In genomic region chr11:67442504-67443398, GRCh38 we compare ENCODE assay signal across 9 cellular contexts. TPM values are rescaled to one million over a fixed set of nuclear protein-coding genes. Genes with fewer than 3 reads are reported as not detected.
DNase-seq lines count a peak whose midpoint lies in the region; ATAC-seq, FAIRE-seq and TF ChIP-seq lines count a peak whose summit lies in the region.
"Had no signal": no experiment of that assay in that cellular context is flagged by ENCODE, and none has a peak within 500 bp of the region (broad histone marks: within the 10 kb centered on the region; RNA-seq: fewer than 3 reads in every experiment).

No MANE protein-coding gene starts in this region.

- no peak for TF ChIP-seq EP300 in K562 (IDR thresholded peaks at IDR 0.05; ENCODE audit: low read length)

- TF ChIP-seq RAD21 in K562 (CRISPR knock-in tag; conservative IDR thresholded peaks at IDR 0.05 in 1 of 2, IDR thresholded peaks at IDR 0.05 in 1 of 2): no peak

- POLR2A ChIA-PET in K562 (lab: Yijun Ruan, JAX): interaction anchor here (0.8 kb wide), 2 partner anchors 9 to 41 kb away, joined by 3 to 5 read pairs; partner anchors contain the start of gene PPP1CA

- H3K9me1 ChIP-seq in K562 (ENCODE audit: control insufficient read depth, insufficient read depth, low read length): no peaks in the 10 kb centered on the region

- TF ChIP-seq CTCF in K562 (IDR thresholded peaks at IDR 0.05 in 2 of 3, conservative IDR thresholded peaks at IDR 0.05 in 1 of 3; ENCODE audit: insufficient read depth in 2 of 3, low read depth in 1 of 3, low read length in 3 of 3): no peak
- no peak for TF ChIP-seq CTCF in lower lobe of right lung (IDR thresholded peaks at IDR 0.05)
- no peak for TF ChIP-seq CTCF in uterus (IDR thresholded peaks at IDR 0.05)

- H3K4me2 ChIP-seq in K562 (ENCODE audit: insufficient read depth, low read length): peak overlapping the region; percentile 72

- no peaks in the 10 kb centered on the region for H4K20me1 ChIP-seq in K562 (replicated peaks; ENCODE audit: control insufficient read depth, insufficient read depth, low read length)

- no peak for DNase-seq in activated naive CD4-positive, alpha-beta T cell treated with anti-CD3 and anti-CD28 coated beads, Interleukin-2, amount 10 ng/mL, durations not matched to agents 7 days and 5 days
- DNase-seq in activated naive CD4-positive, alpha-beta T cell treated with anti-CD3 and anti-CD28 coated beads, Interleukin-2, amount 50 U/mL, for 16 hours: no peak
- peak in 3 of 4 experiments; percentile 35 to 55 (median 49) for DNase-seq in K562 (ENCODE audit: extremely low read depth in 1 of 4, low spot score in 3 of 4)
- DNase-seq in lower lobe of right lung: no peak
- no peak for DNase-seq in uterus
- DNase-seq in NAMALWA (ENCODE audit: low spot score): no peak
- DNase-seq in medulla oblongata (ENCODE audit: extremely low spot score): no peak

- 26% methylated on average over 12 of the region's 45 CpGs for WGBS in K562 (ENCODE audit: insufficient coverage, low coverage, missing lambda C conversion rate)

- H3K36me3 Mint-ChIP-seq in activated naive CD4-positive, alpha-beta T cell treated with anti-CD3 and anti-CD28 coated beads, Interleukin-2, amount 10 ng/mL, durations not matched to agents 7 days and 5 days: peaks cover 23% of the 10 kb centered on the region

- 0 out of 2 replicates have a peak overlapping the region, but pooled peaks have one; percentile 39 for H2AFZ ChIP-seq in K562 (ENCODE audit: low read depth, low read length)

- H3K36me3 ChIP-seq in K562 (ENCODE audit: control insufficient read depth, insufficient read depth, low read length) (peaks cover 44% of the 10 kb centered on the region; the same call in 2 of the 3 replicates), lower lobe of right lung (peaks cover 47% of the 10 kb centered on the region), uterus (no peaks in the 10 kb centered on the region)

- H3K4me1 ChIP-seq in K562 (replicated peaks in 1 of 2; ENCODE audit: control insufficient read depth in 2 of 2, insufficient read depth in 2 of 2, low read length in 2 of 2) (peaks cover 7 to 67% of the 10 kb centered on the region in 2 experiments; a peak in 4 of 5 replicates), lower lobe of right lung (peaks cover 49% of the 10 kb centered on the region), uterus (no peaks in the 10 kb centered on the region)

- no TSS peak for BruUV-seq in K562 (replicated peaks; lab: Mats Ljungman, UMichigan)

- H3K27ac Mint-ChIP-seq in activated naive CD4-positive, alpha-beta T cell treated with anti-CD3 and anti-CD28 coated beads, Interleukin-2, amount 10 ng/mL, durations not matched to agents 7 days and 5 days: peak overlapping the region; percentile 86

- in situ Hi-C loops in K562 (cut with MboI): no loop called here

- ATAC-seq in K562 (peak; percentile 39), lower lobe of right lung (peak in 1 of 2 donors; percentile 2), GM21576 (IDR thresholded peaks at IDR 0.05; ENCODE audit: unreplicated experiment) (no peak)

- H3K9me3 ChIP-seq in K562 (replicated peaks; ENCODE audit: control insufficient read depth, insufficient read depth, low read depth, low read length): no peaks in the 10 kb centered on the region
- H3K9me3 ChIP-seq in lower lobe of right lung: no peaks in the 10 kb centered on the region
- no peaks in the 10 kb centered on the region for H3K9me3 ChIP-seq in uterus

- TF ChIP-seq POLR2A in K562 (conservative IDR thresholded peaks at IDR 0.05) (no peak; the same call in 1 of the 2 replicates), uterus (IDR thresholded peaks at IDR 0.05) (no peak)

- peaks cover 13% of the 10 kb centered on the region for H3K79me2 ChIP-seq in K562 (ENCODE audit: control insufficient read depth, insufficient read depth, low read length)

- peaks cover 79% of the 10 kb centered on the region for H3K4me1 Mint-ChIP-seq in activated naive CD4-positive, alpha-beta T cell treated with anti-CD3 and anti-CD28 coated beads, Interleukin-2, amount 10 ng/mL, durations not matched to agents 7 days and 5 days

- intact Hi-C loops in K562 (cut with micrococcal nuclease) (no loop called here), lower lobe of right lung (cut with DNase I) (no loop called here), uterus (cut with DNase I; ENCODE audit: low total_unique reads) (no loop called here)

- H3K9me3 Mint-ChIP-seq in activated naive CD4-positive, alpha-beta T cell treated with anti-CD3 and anti-CD28 coated beads, Interleukin-2, amount 10 ng/mL, durations not matched to agents 7 days and 5 days: no peaks in the 10 kb centered on the region

- H3K4me3 ChIP-seq in K562: peak overlapping the region; percentile 51
- peak overlapping the region; percentile 82 for H3K4me3 ChIP-seq in lower lobe of right lung
- peak overlapping the region; percentile 45 to 93 for H3K4me3 ChIP-seq in uterus

- peak overlapping the region; percentile 80 for H3K27ac ChIP-seq in K562 (ENCODE audit: extremely low read depth, low read depth, low read length)
- peak overlapping the region; percentile 93 for H3K27ac ChIP-seq in lower lobe of right lung
- peak overlapping the region; percentile 94 to 99 for H3K27ac ChIP-seq in uterus

- no peak for FAIRE-seq in K562 (lab: Jason Lieb, UNC)
- FAIRE-seq: endometrium had no signal

- peak overlapping the region; percentile 75 to 93 for H3K9ac ChIP-seq in K562 (ENCODE audit: insufficient read depth in 1 of 2, low read depth in 2 of 2, low read length in 2 of 2)

- peak overlapping the region; percentile 46 for H3K4me3 Mint-ChIP-seq in activated naive CD4-positive, alpha-beta T cell treated with anti-CD3 and anti-CD28 coated beads, Interleukin-2, amount 10 ng/mL, durations not matched to agents 7 days and 5 days

- H3K27me3 ChIP-seq in K562 (ENCODE audit: control insufficient read depth in 2 of 2, insufficient read depth in 2 of 2, low read length in 2 of 2) (no peaks in the 10 kb centered on the region), lower lobe of right lung (ENCODE audit: low read depth) (no peaks in the 10 kb centered on the region), uterus (no peaks in the 10 kb centered on the region)

- CTCF ChIA-PET in activated naive CD4-positive, alpha-beta T cell treated with anti-CD3 and anti-CD28 coated beads, Interleukin-2, amount 10 ng/mL, durations not matched to agents 7 days and 5 days (lab: Charles Lee): no interaction called here
- CTCF ChIA-PET in K562 (lab: Yijun Ruan, JAX; ENCODE audit: low intra/inter-chr PET ratio): no interaction called here

- H3K27me3 Mint-ChIP-seq in activated naive CD4-positive, alpha-beta T cell treated with anti-CD3 and anti-CD28 coated beads, Interleukin-2, amount 10 ng/mL, durations not matched to agents 7 days and 5 days: no peaks in the 10 kb centered on the region

RNA-seq across cellular contexts. Expression of gene CORO1B, which starts 0.5 kb away (rescaled TPM):
- total RNA-seq in K562 (2011; cell fraction: chromatin; rRNA removed; ENCODE audit: low replicate concordance): 31.2 and 107 TPM in 2 replicates
- total RNA-seq in K562 (2011; cell fraction: nucleolus; rRNA removed): 111 and 119 TPM in 2 replicates
- total RNA-seq in K562 (2011; cell fraction: nucleoplasm; rRNA removed): 33.6 and 41.0 TPM in 2 replicates
- total RNA-seq in K562 (2014; rRNA removed): 120 and 167 TPM in 2 replicates
- total RNA-seq in K562 (2014; rRNA removed; fragmentation: Illumina TruSeq; extraction: Trizol): 5.2 and 14.6 TPM in 2 replicates
- total RNA-seq in K562 (2015; rRNA removed; fragmentation: Illumina TruSeq; extraction: Trizol): 73.6 and 73.9 TPM in 2 replicates
- total RNA-seq in K562 (2021): 98.1 and 107 TPM in 2 replicates
- 45.1 and 84.3 TPM in 2 replicates for polyA plus RNA-seq in K562 (2011; rRNA removed)
- polyA plus RNA-seq in K562 (2011; cell fraction: cytosol; rRNA removed): 89.0 and 162 TPM in 2 replicates
- 134 and 224 TPM in 2 replicates for polyA plus RNA-seq in K562 (2011; cell fraction: nucleus; rRNA removed)
- polyA plus RNA-seq in K562 (2012): 82.1 and 171 TPM in 2 replicates
- 66.3 and 93.6 TPM in 2 replicates for polyA plus RNA-seq in K562 (2014; fragmentation: Illumina TruSeq; extraction: Trizol)
- polyA plus RNA-seq in K562 (2014; fragmentation: Nextera tagmentation; extraction: Ambion mirVana): 1 to 10 TPM in 1 of 2 experiments, under 1 TPM in 1; 0.23 to 1.0 TPM
- polyA plus RNA-seq in K562 (2014; rRNA removed): 87.8 and 98.1 TPM in 2 replicates
- 26.3 and 36.5 TPM in 2 replicates for polyA minus RNA-seq in K562 (2011; rRNA and poly(A)+ RNA removed)
- polyA minus RNA-seq in K562 (2011; cell fraction: cytosol; rRNA and poly(A)+ RNA removed): 64.5 and 70.8 TPM in 2 replicates
- polyA minus RNA-seq in K562 (2011; cell fraction: nucleus; rRNA and poly(A)+ RNA removed): 51.2 and 64.8 TPM in 2 replicates
- total RNA-seq in lower lobe of right lung: 150 TPM
- total RNA-seq in uterus: 10 to 100 TPM; 34.7 to 79.2 (median 69.0) TPM

RNA-seq across cellular contexts. Expression of gene PTPRCAP, which starts 5.3 kb away (rescaled TPM):
- 2.2 and 10.5 TPM in 2 replicates for total RNA-seq in K562 (2011; cell fraction: chromatin; rRNA removed; ENCODE audit: low replicate concordance)
- 8.8 and 10.2 TPM in 2 replicates for total RNA-seq in K562 (2011; cell fraction: nucleolus; rRNA removed)
- total RNA-seq in K562 (2011; cell fraction: nucleoplasm; rRNA removed): 1.9 and 2.4 TPM in 2 replicates
- total RNA-seq in K562 (2014; rRNA removed): 0.45 and 1.9 TPM in 2 replicates
- not detected in 2 replicates for total RNA-seq in K562 (2014; rRNA removed; fragmentation: Illumina TruSeq; extraction: Trizol)
- 0.22 and 0.49 TPM in 2 replicates for total RNA-seq in K562 (2015; rRNA removed; fragmentation: Illumina TruSeq; extraction: Trizol)
- 1.1 and 1.5 TPM in 2 replicates for total RNA-seq in K562 (2021)
- polyA plus RNA-seq in K562 (2011; rRNA removed): 0.51 and 0.64 TPM in 2 replicates
- polyA plus RNA-seq in K562 (2011; cell fraction: cytosol; rRNA removed): 0.41 and 2.2 TPM in 2 replicates
- 10.9 and 26.0 TPM in 2 replicates for polyA plus RNA-seq in K562 (2011; cell fraction: nucleus; rRNA removed)
- polyA plus RNA-seq in K562 (2012): 1.5 and 3.4 TPM in 2 replicates
- polyA plus RNA-seq in K562 (2014; fragmentation: Illumina TruSeq; extraction: Trizol): not detected in 2 replicates
- polyA plus RNA-seq in K562 (2014; fragmentation: Nextera tagmentation; extraction: Ambion mirVana): not detected
- 0.85 and 2.0 TPM in 2 replicates for polyA plus RNA-seq in K562 (2014; rRNA removed)
- 0.18 and 0.21 TPM in 2 replicates for polyA minus RNA-seq in K562 (2011; rRNA and poly(A)+ RNA removed)
- polyA minus RNA-seq in K562 (2011; cell fraction: cytosol; rRNA and poly(A)+ RNA removed): not detected in 2 replicates
- polyA minus RNA-seq in K562 (2011; cell fraction: nucleus; rRNA and poly(A)+ RNA removed): 1.4 and 3.2 TPM in 2 replicates
- 15.7 TPM for total RNA-seq in lower lobe of right lung
- total RNA-seq in uterus: 1 to 10 TPM in 3 of 4 donors, under 1 TPM in 1; 0.29 to 5.0 (median 1.9) TPM

RNA-seq across cellular contexts. Expression of gene GPR152, which starts 9.8 kb away (rescaled TPM):
- total RNA-seq in K562 (2011; cell fraction: chromatin; rRNA removed; ENCODE audit: low replicate concordance): not detected in 2 replicates
- total RNA-seq in K562 (2011; cell fraction: nucleolus; rRNA removed): not detected in 2 replicates
- not detected in 2 replicates for total RNA-seq in K562 (2011; cell fraction: nucleoplasm; rRNA removed)
- total RNA-seq in K562 (2014; rRNA removed): not detected in 2 replicates
- not detected in 2 replicates for total RNA-seq in K562 (2014; rRNA removed; fragmentation: Illumina TruSeq; extraction: Trizol)
- not detected in 2 replicates for total RNA-seq in K562 (2015; rRNA removed; fragmentation: Illumina TruSeq; extraction: Trizol)
- total RNA-seq in K562 (2021): not detected in 2 replicates
- polyA plus RNA-seq in K562 (2011; rRNA removed): not detected in 2 replicates
- not detected in 2 replicates for polyA plus RNA-seq in K562 (2011; cell fraction: cytosol; rRNA removed)
- not detected in 2 replicates for polyA plus RNA-seq in K562 (2011; cell fraction: nucleus; rRNA removed)
- not detected in 2 replicates for polyA plus RNA-seq in K562 (2012)
- not detected in 2 replicates for polyA plus RNA-seq in K562 (2014; fragmentation: Illumina TruSeq; extraction: Trizol)
- not detected for polyA plus RNA-seq in K562 (2014; fragmentation: Nextera tagmentation; extraction: Ambion mirVana)
- polyA plus RNA-seq in K562 (2014; rRNA removed): not detected in 2 replicates
- polyA minus RNA-seq in K562 (2011; rRNA and poly(A)+ RNA removed): not detected in 2 replicates
- polyA minus RNA-seq in K562 (2011; cell fraction: cytosol; rRNA and poly(A)+ RNA removed): not detected in 2 replicates
- polyA minus RNA-seq in K562 (2011; cell fraction: nucleus; rRNA and poly(A)+ RNA removed): not detected in 2 replicates
- not detected for total RNA-seq in lower lobe of right lung
- not detected for total RNA-seq in uterus

RNA-seq across cellular contexts. Expression of gene CABP4, which starts 12.4 kb away (rescaled TPM):
- total RNA-seq in K562 (2011; cell fraction: chromatin; rRNA removed; ENCODE audit: low replicate concordance): not detected in 2 replicates
- 0.92 TPM in 1 of 2 replicates, not detected in the other for total RNA-seq in K562 (2011; cell fraction: nucleolus; rRNA removed)
- total RNA-seq in K562 (2011; cell fraction: nucleoplasm; rRNA removed): 1.0 TPM in 1 of 2 replicates, not detected in the other
- not detected in 2 replicates for total RNA-seq in K562 (2014; rRNA removed)
- not detected in 2 replicates for total RNA-seq in K562 (2014; rRNA removed; fragmentation: Illumina TruSeq; extraction: Trizol)
- total RNA-seq in K562 (2015; rRNA removed; fragmentation: Illumina TruSeq; extraction: Trizol): 0.11 TPM in 1 of 2 replicates, not detected in the other
- total RNA-seq in K562 (2021): not detected in 2 replicates
- 0.08 TPM in 1 of 2 replicates, not detected in the other for polyA plus RNA-seq in K562 (2011; rRNA removed)
- 0.16 TPM in 1 of 2 replicates, not detected in the other for polyA plus RNA-seq in K562 (2011; cell fraction: cytosol; rRNA removed)
- polyA plus RNA-seq in K562 (2011; cell fraction: nucleus; rRNA removed): 0.26 TPM in 1 of 2 replicates, not detected in the other
- 0.14 and 0.20 TPM in 2 replicates for polyA plus RNA-seq in K562 (2012)
- not detected in 2 replicates for polyA plus RNA-seq in K562 (2014; fragmentation: Illumina TruSeq; extraction: Trizol)
- polyA plus RNA-seq in K562 (2014; fragmentation: Nextera tagmentation; extraction: Ambion mirVana): not detected
- not detected in 2 replicates for polyA plus RNA-seq in K562 (2014; rRNA removed)
- not detected in 2 replicates for polyA minus RNA-seq in K562 (2011; rRNA and poly(A)+ RNA removed)
- not detected in 2 replicates for polyA minus RNA-seq in K562 (2011; cell fraction: cytosol; rRNA and poly(A)+ RNA removed)
- polyA minus RNA-seq in K562 (2011; cell fraction: nucleus; rRNA and poly(A)+ RNA removed): not detected in 2 replicates
- total RNA-seq in lower lobe of right lung: 4.0 TPM
- 1 to 10 TPM in 1 of 4 donors, under 1 TPM in 1, not detected in 2; 0.67 to 1.9 TPM for total RNA-seq in uterus

RNA-seq across cellular contexts. Expression of gene RPS6KB2, which starts 14.5 kb away (rescaled TPM):
- 106 and 334 TPM in 2 replicates for total RNA-seq in K562 (2011; cell fraction: chromatin; rRNA removed; ENCODE audit: low replicate concordance)
- total RNA-seq in K562 (2011; cell fraction: nucleolus; rRNA removed): 232 and 293 TPM in 2 replicates
- total RNA-seq in K562 (2011; cell fraction: nucleoplasm; rRNA removed): 151 and 161 TPM in 2 replicates
- 115 and 132 TPM in 2 replicates for total RNA-seq in K562 (2014; rRNA removed)
- 23.8 and 33.6 TPM in 2 replicates for total RNA-seq in K562 (2014; rRNA removed; fragmentation: Illumina TruSeq; extraction: Trizol)
- total RNA-seq in K562 (2015; rRNA removed; fragmentation: Illumina TruSeq; extraction: Trizol): 73.0 and 74.5 TPM in 2 replicates
- 98.8 and 101 TPM in 2 replicates for total RNA-seq in K562 (2021)
- polyA plus RNA-seq in K562 (2011; rRNA removed): 75.5 and 82.6 TPM in 2 replicates
- polyA plus RNA-seq in K562 (2011; cell fraction: cytosol; rRNA removed): 85.9 and 172 TPM in 2 replicates
- 259 and 345 TPM in 2 replicates for polyA plus RNA-seq in K562 (2011; cell fraction: nucleus; rRNA removed)
- 64.6 and 80.7 TPM in 2 replicates for polyA plus RNA-seq in K562 (2012)
- polyA plus RNA-seq in K562 (2014; fragmentation: Illumina TruSeq; extraction: Trizol): 84.2 and 101 TPM in 2 replicates
- 1 to 10 TPM in 1 of 2 experiments, under 1 TPM in 1; 0.42 to 3.1 TPM for polyA plus RNA-seq in K562 (2014; fragmentation: Nextera tagmentation; extraction: Ambion mirVana)
- polyA plus RNA-seq in K562 (2014; rRNA removed): 122 and 132 TPM in 2 replicates
- 44.1 and 67.9 TPM in 2 replicates for polyA minus RNA-seq in K562 (2011; rRNA and poly(A)+ RNA removed)
- 44.3 and 51.4 TPM in 2 replicates for polyA minus RNA-seq in K562 (2011; cell fraction: cytosol; rRNA and poly(A)+ RNA removed)
- 68.7 and 72.5 TPM in 2 replicates for polyA minus RNA-seq in K562 (2011; cell fraction: nucleus; rRNA and poly(A)+ RNA removed)
- total RNA-seq in lower lobe of right lung: 42.1 TPM
- 10 to 100 TPM; 25.6 to 45.0 (median 30.7) TPM for total RNA-seq in uterus

Comparison
In these comparisons a context has a peak if more than half of its experiments do, and no peak if none do; other contexts are left out.
1. DNase-seq: peak in K562 (3 of 4); none in activated naive CD4-positive, alpha-beta T cell treated with anti-CD3 and anti-CD28 coated beads, Interleukin-2, amount 10 ng/mL, durations not matched to agents 7 days and 5 days (single experiment), activated naive CD4-positive, alpha-beta T cell treated with anti-CD3 and anti-CD28 coated beads, Interleukin-2, amount 50 U/mL, for 16 hours (single experiment), lower lobe of right lung (single experiment), uterus (0 of 2), NAMALWA (single experiment) and medulla oblongata (single experiment).
2. Peak in every context shown above with its lines, with median percentiles within 50 percentile points of each other: H3K27ac ChIP-seq and H3K4me3 ChIP-seq.